15 cellular contexts compared by ENCODE assay signal in the genomic region with DNA sequence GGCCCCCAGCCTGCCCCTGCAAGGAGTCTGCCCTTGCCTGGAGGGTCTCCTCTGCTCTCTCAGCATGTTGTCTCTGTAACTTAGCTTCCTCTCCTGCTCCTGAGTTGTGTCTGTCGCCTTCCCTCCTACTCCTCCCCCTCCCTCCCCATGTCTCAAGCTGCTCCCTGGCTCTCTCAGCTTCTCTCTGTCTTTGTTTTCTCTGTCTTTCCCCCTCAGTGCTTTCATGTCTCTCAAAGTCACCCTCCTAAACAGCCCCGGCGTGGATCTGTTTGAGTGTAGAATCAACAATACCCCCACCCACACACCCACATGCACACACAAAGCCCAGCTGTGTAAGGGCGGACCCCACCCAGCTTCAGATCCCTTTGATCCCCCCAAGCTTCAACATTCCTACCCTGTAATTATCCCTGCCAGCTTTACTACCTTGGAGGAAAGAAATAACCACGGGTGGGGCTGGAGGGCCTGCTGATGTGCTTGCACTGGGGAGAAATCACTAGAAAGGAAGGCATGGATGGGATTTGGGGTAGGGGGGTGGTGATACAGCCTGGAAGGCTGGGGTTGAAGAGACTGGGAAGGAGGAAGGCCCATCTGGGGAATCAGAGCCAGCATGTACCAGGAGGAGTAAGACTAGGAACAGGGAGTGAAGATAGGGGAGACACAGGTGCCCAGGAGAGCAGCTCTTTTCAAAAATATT. TPM values are rescaled to one million over a fixed set of nuclear protein-coding genes. Genes with fewer than 3 reads are reported as not detected.
DNase-seq lines count a peak whose midpoint lies in the region; TF ChIP-seq lines count a peak whose summit lies in the region.
"Had no signal": no experiment of that assay in that cellular context is flagged by ENCODE, and none has a peak within 500 bp of the region (broad histone marks: within the 10 kb centered on the region; RNA-seq: fewer than 3 reads in every experiment).

No MANE protein-coding gene starts in this region.

- H3K9me3 Mint-ChIP-seq in activated T-cell treated with anti-CD3 and anti-CD28 coated beads, Interleukin-2, amount 50 U/mL, for 24 hours, result no peaks in the 10 kb centered on the region
- H3K9me3 Mint-ChIP-seq: immature natural killer cell; natural killer cell treated with Interleukin-12 subunit alpha and Interleukin-12 subunit beta and Interleukin-15 and Interleukin-18, amount 100 ng/mL, for 72 hours had no signal

- peak overlapping the region in 1 of 2 donors; percentile 69 for H3K9ac ChIP-seq in colonic mucosa (ENCODE audit: low read depth in 2 of 2, low read length in 2 of 2)

- H3K27ac ChIP-seq in mesodermal cell (ENCODE audit: low read depth, low read length, severe bottlenecking), result peak overlapping the region; percentile 72
- peak overlapping the region; percentile 67 to 85 (median 84) for H3K27ac ChIP-seq in thyroid gland
- no peak overlapping the region for H3K27ac ChIP-seq in colonic mucosa
- H3K27ac ChIP-seq in Peyer's patch, result peak overlapping the region in 1 of 4 donors; percentile 35
- H3K27ac ChIP-seq: A549 had no signal

- H3K36me3 Mint-ChIP-seq in activated T-cell treated with anti-CD3 and anti-CD28 coated beads, Interleukin-2, amount 50 U/mL, for 24 hours (ENCODE audit: low read depth), result no peaks in the 10 kb centered on the region
- H3K36me3 Mint-ChIP-seq: immature natural killer cell; natural killer cell treated with Interleukin-12 subunit alpha and Interleukin-12 subunit beta and Interleukin-15 and Interleukin-18, amount 100 ng/mL, for 72 hours had no signal

- no peak overlapping the region for H3K4me3 Mint-ChIP-seq in activated T-cell treated with anti-CD3 and anti-CD28 coated beads, Interleukin-2, amount 50 U/mL, for 24 hours
- H3K4me3 Mint-ChIP-seq: immature natural killer cell; natural killer cell treated with Interleukin-12 subunit alpha and Interleukin-12 subunit beta and Interleukin-15 and Interleukin-18, amount 100 ng/mL, for 72 hours had no signal

- WGBS in mesodermal cell (ENCODE audit: insufficient coverage in 2 of 2), 2 experiments, result 9 to 15% methylated on average over 3 to 4 of the region's 5 CpGs
- WGBS in thyroid gland, 2 donors, result 17 to 33% methylated on average over 5 of the region's 5 CpGs

- H3K4me1 Mint-ChIP-seq in activated T-cell treated with anti-CD3 and anti-CD28 coated beads, Interleukin-2, amount 50 U/mL, for 24 hours (ENCODE audit: low read depth), result peaks cover 11% of the 10 kb centered on the region

- H3K4me1 ChIP-seq in mesodermal cell (ENCODE audit: control insufficient read depth, insufficient read depth, low read length, poor library complexity, severe bottlenecking) (peaks cover 21% of the 10 kb centered on the region), thyroid gland (peaks cover 29 to 45% of the 10 kb centered on the region in 2 donors), colonic mucosa (peaks cover 5% of the 10 kb centered on the region), Peyer's patch (peaks cover 0 to 15% (median 1%) of the 10 kb centered on the region in 4 donors)

- H3K27me3 ChIP-seq in thyroid gland (no peaks in the 10 kb centered on the region), colonic mucosa (no peaks in the 10 kb centered on the region), Peyer's patch (no peaks in the 10 kb centered on the region)

- DNase-seq in NCI-H345 (lab: John Stamatoyannopoulos, UW) (peak; percentile 6), NCI-H345 treated with DMSO at 0.1 percent for 48 hours (lab: John Stamatoyannopoulos, UW; ENCODE audit: unreplicated experiment) (no peak), SW480 (ENCODE audit: low spot score) (peak; percentile 95), thyroid gland (peak; percentile 62 to 65), colonic mucosa (no peak), Peyer's patch (no peak)
- DNase-seq in activated T-cell treated with anti-CD3 and anti-CD28 coated beads, Interleukin-2, amount 50 U/mL, for 24 hours, result no peak
- DNase-seq: amniotic stem cell, Calu3, dermis blood vessel endothelial cell, immature natural killer cell had no signal

- TF ChIP-seq CTCF in thyroid gland (IDR thresholded peaks at IDR 0.05), result no peak
- no peak for TF ChIP-seq CTCF in colonic mucosa (IDR thresholded peaks at IDR 0.05)
- no peak for TF ChIP-seq CTCF in Peyer's patch (IDR thresholded peaks at IDR 0.05)

- intact Hi-C loops in thyroid gland (cut with DNase I), result no loop called here
- intact Hi-C loops in colonic mucosa (cut with DNase I), result no loop called here

- H3K4me3 ChIP-seq in mesodermal cell (ENCODE audit: extremely low read depth, insufficient read depth, low read length, poor library complexity, severe bottlenecking), result no peak overlapping the region
- H3K4me3 ChIP-seq in thyroid gland (replicated peaks in 1 of 3), result no peak overlapping the region
- no peak overlapping the region for H3K4me3 ChIP-seq in colonic mucosa
- no peak overlapping the region for H3K4me3 ChIP-seq in Peyer's patch
- H3K4me3 ChIP-seq: A549 had no signal

- H3K27me3 Mint-ChIP-seq in activated T-cell treated with anti-CD3 and anti-CD28 coated beads, Interleukin-2, amount 50 U/mL, for 24 hours, result no peaks in the 10 kb centered on the region

- H3K27ac Mint-ChIP-seq in activated T-cell treated with anti-CD3 and anti-CD28 coated beads, Interleukin-2, amount 50 U/mL, for 24 hours, result no peak overlapping the region
- H3K27ac Mint-ChIP-seq: immature natural killer cell had no signal

- H3K9me3 ChIP-seq in mesodermal cell (ENCODE audit: control insufficient read depth, low read length) (no peaks in the 10 kb centered on the region), thyroid gland (no peaks in the 10 kb centered on the region), colonic mucosa (no peaks in the 10 kb centered on the region), Peyer's patch (no peaks in the 10 kb centered on the region)
- H3K9me3 ChIP-seq: A549 had no signal

- TF ChIP-seq POLR2A in thyroid gland (IDR thresholded peaks at IDR 0.05) (no peak), Peyer's patch (IDR thresholded peaks at IDR 0.05) (no peak)

- H3K36me3 ChIP-seq in mesodermal cell (ENCODE audit: control insufficient read depth, insufficient read depth, low read length) (no peaks in the 10 kb centered on the region), thyroid gland (no peaks in the 10 kb centered on the region), colonic mucosa (no peaks in the 10 kb centered on the region), Peyer's patch (no peaks in the 10 kb centered on the region)

RNA-seq across cellular contexts. Expression of gene LY6G6D, which starts 1.0 kb away (rescaled TPM):
- polyA plus RNA-seq in mesodermal cell (2013, experiment 1 of 2), result not detected
- not detected for polyA plus RNA-seq in mesodermal cell (2013, experiment 2 of 2)
- not detected for total RNA-seq in thyroid gland
- not detected for total RNA-seq in colonic mucosa
- not detected for total RNA-seq in Peyer's patch
- total RNA-seq: Calu3; dermis blood vessel endothelial cell; natural killer cell treated with Interleukin-12 subunit alpha and Interleukin-12 subunit beta and Interleukin-15 and Interleukin-18, amount 100 ng/mL, for 72 hours; subcutaneous adipose tissue had no signal
- polyA plus RNA-seq: A549, immature natural killer cell had no signal

RNA-seq across cellular contexts. Expression of gene LY6G6C, which starts 7.4 kb away (rescaled TPM):
- 0.85 TPM for polyA plus RNA-seq in mesodermal cell (2013, experiment 1 of 2)
- polyA plus RNA-seq in mesodermal cell (2013, experiment 2 of 2), result 1.2 TPM
- not detected for total RNA-seq in thyroid gland
- 1 to 10 TPM in 1 of 2 donors, not detected in 1; 2.3 TPM for total RNA-seq in colonic mucosa
- not detected for total RNA-seq in Peyer's patch
- total RNA-seq: Calu3; dermis blood vessel endothelial cell; natural killer cell treated with Interleukin-12 subunit alpha and Interleukin-12 subunit beta and Interleukin-15 and Interleukin-18, amount 100 ng/mL, for 72 hours; subcutaneous adipose tissue had no signal
- polyA plus RNA-seq: immature natural killer cell had no signal

RNA-seq across cellular contexts. Expression of gene LY6G6F, which starts 7.5 kb away (rescaled TPM):
- polyA plus RNA-seq in mesodermal cell (2013, experiment 1 of 2), result not detected
- polyA plus RNA-seq in mesodermal cell (2013, experiment 2 of 2), result not detected
- total RNA-seq in thyroid gland, result not detected
- not detected for total RNA-seq in colonic mucosa
- total RNA-seq in Peyer's patch, result not detected
- total RNA-seq: Calu3; dermis blood vessel endothelial cell; natural killer cell treated with Interleukin-12 subunit alpha and Interleukin-12 subunit beta and Interleukin-15 and Interleukin-18, amount 100 ng/mL, for 72 hours; subcutaneous adipose tissue had no signal
- polyA plus RNA-seq: A549 had no signal

RNA-seq across cellular contexts. Expression of gene MPIG6B, which starts 9.0 kb away (rescaled TPM):
- polyA plus RNA-seq in mesodermal cell (2013, experiment 1 of 2), result 0.11 TPM
- not detected for polyA plus RNA-seq in mesodermal cell (2013, experiment 2 of 2)
- 1 to 10 TPM in 1 of 4 donors, under 1 TPM in 1, not detected in 2; 0.54 to 1.8 TPM for total RNA-seq in thyroid gland
- total RNA-seq in colonic mucosa, result under 1 TPM; 0.19 to 0.57 TPM
- total RNA-seq in Peyer's patch, result not detected
- total RNA-seq: Calu3, dermis blood vessel endothelial cell had no signal
- polyA plus RNA-seq: A549 had no signal

RNA-seq across cellular contexts. Expression of gene ABHD16A, which starts 11.0 kb away (rescaled TPM):
- 41.4 TPM for polyA plus RNA-seq in mesodermal cell (2013, experiment 1 of 2)
- 33.4 TPM for polyA plus RNA-seq in mesodermal cell (2013, experiment 2 of 2)
- 10 to 100 TPM; 47.3 to 81.4 (median 71.7) TPM for total RNA-seq in thyroid gland
- 10 to 100 TPM; 56.8 to 65.2 TPM for total RNA-seq in colonic mucosa
- 10 to 100 TPM; 44.1 to 92.6 (median 63.1) TPM for total RNA-seq in Peyer's patch

Comparison
In these comparisons a context has a peak if more than half of its experiments do, and no peak if none do; other contexts are left out.
1. DNase-seq: peak in NCI-H345 (single experiment), SW480 (single experiment) and thyroid gland (2 of 2); none in NCI-H345 treated with DMSO at 0.1 percent for 48 hours (single experiment), activated T-cell treated with anti-CD3 and anti-CD28 coated beads, Interleukin-2, amount 50 U/mL, for 24 hours (single experiment), colonic mucosa (single experiment) and Peyer's patch (0 of 3).